Comparison of ENCODE assay signal across 12 cellular contexts in genomic region chr2:98835831-98836385, GRCh38.
DNase-seq lines count a peak whose midpoint lies in the region; FAIRE-seq and TF ChIP-seq lines count a peak whose summit lies in the region.
"Had no signal": no experiment of that assay in that cellular context is flagged by ENCODE, and none has a peak within 500 bp of the region (broad histone marks: within the 10 kb centered on the region; RNA-seq: fewer than 3 reads in every experiment).

No MANE protein-coding gene starts in this region.

- DNase-seq in NCI-H748 (lab: John Stamatoyannopoulos, UW; ENCODE audit: unreplicated experiment) (peak; percentile 21), NCI-H748 treated with DMSO at 0.1 percent for 48 hours (lab: John Stamatoyannopoulos, UW) (no peak), T-helper 22 cell (ENCODE audit: low read depth) (peak; percentile 53), RCC 7860 (ENCODE audit: low spot score) (no peak), NCI-H2081 (lab: John Stamatoyannopoulos, UW) (no peak), colonic mucosa (no peak)
- DNase-seq in stimulated activated CD4-positive, alpha-beta T cell treated with anti-CD3 and anti-CD28 coated beads, TNF-alpha, amount 100 ng/mL, for 4 hours (ENCODE audit: low read depth in 3 of 3) = peak in 2 of 3 experiments; percentile 15 to 29
- DNase-seq: 8988T, NCI-H1417 treated with DMSO at 0.1 percent for 48 hours, ovary had no signal

- no peaks in the 10 kb centered on the region for H3K9me3 Mint-ChIP-seq in activated naive CD8-positive, alpha-beta T cell (ENCODE audit: low read depth)

- no peaks in the 10 kb centered on the region for H3K4me1 ChIP-seq in colonic mucosa

- H3K36me3 ChIP-seq in colonic mucosa = no peaks in the 10 kb centered on the region
- H3K36me3 ChIP-seq: gastroesophageal sphincter, ovary had no signal

- no peak for FAIRE-seq in RCC 7860 (lab: Jason Lieb, UNC)

- H3K4me3 ChIP-seq in colonic mucosa = no peak overlapping the region
- H3K4me3 ChIP-seq: gastroesophageal sphincter, ovary had no signal

- no peaks in the 10 kb centered on the region for H3K9me3 ChIP-seq in colonic mucosa
- H3K9me3 ChIP-seq: gastroesophageal sphincter, ovary had no signal

- H3K4me3 Mint-ChIP-seq in activated naive CD8-positive, alpha-beta T cell = peak overlapping the region; percentile 72

- H3K27ac ChIP-seq in colonic mucosa = no peak overlapping the region
- H3K27ac ChIP-seq: gastroesophageal sphincter, ovary had no signal

- H3K9ac ChIP-seq in colonic mucosa (ENCODE audit: low read depth in 2 of 2, low read length in 2 of 2) = no peak overlapping the region

- H3K4me1 Mint-ChIP-seq in activated naive CD8-positive, alpha-beta T cell (ENCODE audit: low read depth) = peaks cover 38% of the 10 kb centered on the region

- no peaks in the 10 kb centered on the region for H3K36me3 Mint-ChIP-seq in activated naive CD8-positive, alpha-beta T cell

- H3K27me3 Mint-ChIP-seq in activated naive CD8-positive, alpha-beta T cell = no peaks in the 10 kb centered on the region

- intact Hi-C loops in colonic mucosa (cut with DNase I) = loop anchor here (2.0 kb wide), 1 partner anchor 187 kb away; no protein-coding TSS in a partner anchor

- TF ChIP-seq CTCF in colonic mucosa (IDR thresholded peaks at IDR 0.05) = no peak

- H3K27me3 ChIP-seq in colonic mucosa = no peaks in the 10 kb centered on the region
- H3K27me3 ChIP-seq: gastroesophageal sphincter, ovary had no signal

- peak overlapping the region; percentile 71 for H3K27ac Mint-ChIP-seq in activated naive CD8-positive, alpha-beta T cell

Comparison
In these comparisons a context has a peak if more than half of its experiments do, and no peak if none do; other contexts are left out.
1. DNase-seq: peak in NCI-H748 (single experiment), T-helper 22 cell (single experiment) and stimulated activated CD4-positive, alpha-beta T cell treated with anti-CD3 and anti-CD28 coated beads, TNF-alpha, amount 100 ng/mL, for 4 hours (2 of 3); none in NCI-H748 treated with DMSO at 0.1 percent for 48 hours (single experiment), RCC 7860 (single experiment), NCI-H2081 (0 of 2) and colonic mucosa (single experiment).